Comparison of ENCODE assay signal across 16 cellular contexts in the genomic region with DNA sequence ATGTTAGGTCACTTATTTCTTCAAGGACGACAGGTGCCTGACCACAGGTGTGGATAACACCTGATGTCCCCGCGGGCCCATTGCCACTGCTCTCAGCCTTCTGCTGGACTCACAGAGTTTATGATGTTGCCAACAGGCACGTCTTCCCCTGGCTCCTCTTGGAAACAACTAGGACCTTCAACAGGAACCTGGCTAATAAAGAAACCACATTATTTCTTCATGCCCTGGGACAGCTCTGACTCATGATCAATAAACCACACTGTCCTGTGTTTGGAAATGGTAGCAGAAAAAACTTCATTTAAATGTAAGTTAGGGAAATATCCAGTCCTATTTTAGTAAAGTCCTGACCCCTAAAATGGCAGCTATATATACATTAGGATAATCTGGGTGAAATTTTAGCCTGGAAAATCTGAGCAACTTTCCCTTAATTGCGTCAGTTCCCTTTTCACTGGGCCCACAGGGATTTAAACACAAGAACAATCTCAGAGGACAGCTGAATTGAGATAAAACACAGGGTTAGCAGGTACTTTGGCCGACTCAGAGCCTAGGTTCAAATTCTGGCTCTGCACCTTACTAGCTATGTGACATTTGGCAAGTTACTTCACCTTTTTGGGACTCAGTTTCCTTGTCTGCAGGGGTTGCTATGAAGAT.
DNase-seq lines count a peak whose midpoint lies in the region; ATAC-seq and TF ChIP-seq lines count a peak whose summit lies in the region.
"Had no signal": no experiment of that assay in that cellular context is flagged by ENCODE, and none has a peak within 500 bp of the region (broad histone marks: within the 10 kb centered on the region; RNA-seq: fewer than 3 reads in every experiment).

No MANE protein-coding gene starts in this region.

- no peaks in the 10 kb centered on the region for H3K9me2 ChIP-seq in OCI-LY7 (ENCODE audit: insufficient read depth, low read length)

- intact Hi-C loops in OCI-LY7 (cut with micrococcal nuclease; ENCODE audit: unreplicated experiment): no loop called here

- TF ChIP-seq CTCF in fibroblast of mammary gland (conservative IDR thresholded peaks at IDR 0.05; ENCODE audit: control insufficient read depth, insufficient read depth, low read depth, low read length): no peak
- TF ChIP-seq CTCF in OCI-LY7 (conservative IDR thresholded peaks at IDR 0.05; ENCODE audit: low read length): no peak

- no peak for ATAC-seq in HG02938 (IDR thresholded peaks at IDR 0.05; ENCODE audit: unreplicated experiment)
- ATAC-seq: gastrocnemius medialis had no signal

- no peaks in the 10 kb centered on the region for H3K79me2 ChIP-seq in OCI-LY7 (ENCODE audit: insufficient read depth, low read depth, low read length)

- POLR2A ChIA-PET in OCI-LY7 (lab: Charles Lee): interaction anchor here (0.6 to 0.7 kb wide), 3 partner anchors 74 to 436 kb away, joined by 3 to 5 read pairs (median 3); no protein-coding TSS in a partner anchor

- H3K4me3 ChIP-seq in fibroblast of mammary gland (ENCODE audit: control insufficient read depth, low read depth, low read length) (no peak overlapping the region), OCI-LY7 (ENCODE audit: low read depth, low read length, poor library complexity, severe bottlenecking) (no peak overlapping the region)
- H3K4me3 ChIP-seq: gastrocnemius medialis had no signal

- CTCF ChIA-PET in OCI-LY7 (lab: Charles Lee; ENCODE audit: unreplicated experiment): no interaction called here

- H4K20me1 ChIP-seq in OCI-LY7 (ENCODE audit: insufficient read depth, low read length): no peaks in the 10 kb centered on the region

- no peaks in the 10 kb centered on the region for H3K36me3 ChIP-seq in OCI-LY7 (ENCODE audit: insufficient read depth, low read length)
- H3K36me3 ChIP-seq: gastrocnemius medialis had no signal

- no TSS peak for BruUV-seq in OCI-LY7 (replicated peaks; lab: Mats Ljungman, UMichigan)

- no peaks in the 10 kb centered on the region for H3K4me1 ChIP-seq in OCI-LY7 (ENCODE audit: insufficient read depth, low read length, poor library complexity, severe bottlenecking)
- H3K4me1 ChIP-seq: gastrocnemius medialis had no signal

- DNase-seq in AG08395 (ENCODE audit: low spot score) (peak; percentile 72), HS-5 (ENCODE audit: low read depth) (peak; percentile 38), SIG-M5 treated with dmso at 0.1 percent for 504 hours (lab: John Stamatoyannopoulos, UW; ENCODE audit: unreplicated experiment) (peak; percentile 87), fibroblast of mammary gland (ENCODE audit: low read depth) (peak; percentile 84), medulla oblongata (ENCODE audit: extremely low spot score) (no peak), OCI-LY7 (ENCODE audit: low spot score) (no peak), substantia nigra (lab: John Stamatoyannopoulos, UW) (no peak)
- DNase-seq: activated CD4-positive, alpha-beta T cell treated with anti-CD3 and anti-CD28 coated beads for 1 hour; activated naive CD8-positive, alpha-beta T cell treated with anti-CD3 and anti-CD28 coated beads, Interleukin-2, amount 10 ng/mL, durations not matched to agents 7 days and 5 days; gastrocnemius medialis; MM.1S; NCI-H2171 treated with DMSO at 0.1 percent for 48 hours; NK-92 treated with Interleukin-12 subunit alpha and Interleukin-12 subunit beta, amount 100 ng/mL, for 24 hours; small intestine; T-helper 1 cell had no signal

- H2AFZ ChIP-seq in OCI-LY7 (ENCODE audit: low read length): no peak overlapping the region

- H3K27ac ChIP-seq in OCI-LY7 (ENCODE audit: low read depth, low read length, poor library complexity, severe bottlenecking) (no peak overlapping the region), substantia nigra (ENCODE audit: low read depth, low read length, poor library complexity, severe bottlenecking) (no peak overlapping the region)
- H3K27ac ChIP-seq: gastrocnemius medialis had no signal

- H3K4me2 ChIP-seq in OCI-LY7 (ENCODE audit: low read length): no peak overlapping the region

- H3K9me3 ChIP-seq in OCI-LY7 (ENCODE audit: low read length): no peaks in the 10 kb centered on the region
- H3K9me3 ChIP-seq: gastrocnemius medialis had no signal

Comparison
In these comparisons a context has a peak if more than half of its experiments do, and no peak if none do; other contexts are left out.
1. DNase-seq: peak in AG08395 (single experiment), HS-5 (single experiment), SIG-M5 treated with dmso at 0.1 percent for 504 hours (single experiment) and fibroblast of mammary gland (single experiment); none in medulla oblongata (single experiment), OCI-LY7 (single experiment) and substantia nigra (0 of 49).